Comparison of ENCODE assay signal across 1 cellular context in the genomic region with DNA sequence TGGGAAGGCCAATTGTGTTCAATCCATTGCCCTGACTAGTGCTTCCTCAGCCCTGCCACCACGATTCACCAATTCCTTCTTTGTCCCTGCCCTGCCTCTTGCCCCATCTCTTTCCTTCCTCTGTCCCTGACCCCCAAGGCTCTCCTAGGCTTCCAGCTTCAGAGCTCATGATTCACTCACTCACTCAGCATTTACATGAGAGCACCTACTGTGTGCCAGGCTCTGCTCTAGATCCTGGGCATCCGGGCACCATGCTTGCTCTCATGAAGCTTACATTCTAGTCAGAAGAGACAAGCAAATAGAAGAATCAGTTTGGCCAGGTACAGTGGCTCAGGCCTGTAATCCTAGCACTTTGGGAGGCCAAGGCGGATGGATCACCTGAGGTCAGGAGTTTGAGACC.
TF ChIP-seq lines count a peak whose summit lies in the region.

No MANE protein-coding gene starts in this region.

TF ChIP-seq in IMR-90, 13 proteins besides CTCF, POLR2A, EP300 and RAD21 (continued from another document):
- TF ChIP-seq MXI1 (IDR thresholded peaks at IDR 0.05; ENCODE audit: borderline replicate concordance, low read depth, low read length), result no peak
- TF ChIP-seq USF2 (IDR thresholded peaks at IDR 0.05; ENCODE audit: low read depth, low read length), result no peak
- TF ChIP-seq CEBPB (IDR thresholded peaks at IDR 0.05; ENCODE audit: low read depth, low read length), result no peak
- no peak for TF ChIP-seq MAFK (IDR thresholded peaks at IDR 0.05; ENCODE audit: low read depth, low read length)
